In genomic region chr11:75536786-75537629, GRCh38 we compare ENCODE assay signal across 8 cellular contexts. TPM values are rescaled to one million over a fixed set of nuclear protein-coding genes. Genes with fewer than 3 reads are reported as not detected.
DNase-seq lines count a peak whose midpoint lies in the region; ATAC-seq and TF ChIP-seq lines count a peak whose summit lies in the region.

No MANE protein-coding gene starts in this region.

- peak overlapping the region; percentile 31 for H3K27ac Mint-ChIP-seq in activated T-cell treated with anti-CD3 and anti-CD28 coated beads, Interleukin-2, amount 50 U/mL, for 72 hours

- intact Hi-C loops in ovary (cut with DNase I): no loop called here

- peak; percentile 91 for ATAC-seq in GM21529 (IDR thresholded peaks at IDR 0.05; ENCODE audit: unreplicated experiment)
- peak; percentile 96 for ATAC-seq in activated T-cell treated with anti-CD3 and anti-CD28 coated beads, Interleukin-2, amount 50 U/mL, for 72 hours (replicated peaks in 1 of 2)

- no peaks in the 10 kb centered on the region for H3K36me3 ChIP-seq in ovary

- H3K9me3 Mint-ChIP-seq in activated T-cell treated with anti-CD3 and anti-CD28 coated beads, Interleukin-2, amount 50 U/mL, for 72 hours: no peaks in the 10 kb centered on the region

- TF ChIP-seq CTCF in GM12875 (IDR thresholded peaks at IDR 0.05; ENCODE audit: borderline replicate concordance, insufficient read depth, low read depth, low read length): 0 out of 2 replicates have a peak, but pooled peaks have one; percentile 20
- no peak for TF ChIP-seq CTCF in ovary (IDR thresholded peaks at IDR 0.05)

- peaks cover 36% of the 10 kb centered on the region for H3K4me1 Mint-ChIP-seq in activated T-cell treated with anti-CD3 and anti-CD28 coated beads, Interleukin-2, amount 50 U/mL, for 72 hours (ENCODE audit: low read depth)

- no peaks in the 10 kb centered on the region for H3K27me3 ChIP-seq in ovary

- 88% methylated on average over 13 of the region's 13 CpGs for WGBS in ovary, 3 donors

- peak; percentile 20 for DNase-seq in LHCN-M2 (ENCODE audit: low read depth)
- peak; percentile 71 to 78 for DNase-seq in activated T-cell treated with anti-CD3 and anti-CD28 coated beads, Interleukin-2, amount 50 U/mL, for 72 hours
- DNase-seq in stimulated activated CD8-positive, alpha-beta memory T cell treated with anti-CD3 and anti-CD28 coated beads, Interleukin-4, amount 100 ng/mL, for 24 hours (ENCODE audit: low read depth): peak; percentile 44
- no peak for DNase-seq in globus pallidus (ENCODE audit: low spot score)
- DNase-seq in ovary: no peak
- no peak for DNase-seq in hepatic stellate cell (ENCODE audit: low spot score)

- no peak overlapping the region for H3K27ac ChIP-seq in ovary

- TF ChIP-seq POLR2A in ovary (IDR thresholded peaks at IDR 0.05): no peak

- H3K4me1 ChIP-seq in ovary (ENCODE audit: insufficient read depth): peaks cover 21% of the 10 kb centered on the region

- H3K4me3 Mint-ChIP-seq in activated T-cell treated with anti-CD3 and anti-CD28 coated beads, Interleukin-2, amount 50 U/mL, for 72 hours: peak overlapping the region; percentile 3 to 33

- no peak for TF ChIP-seq EP300 in ovary (IDR thresholded peaks at IDR 0.05)

- H3K4me3 ChIP-seq in GM12875 (ENCODE audit: low read depth, low read length): peak overlapping the region; percentile 12
- no peak overlapping the region for H3K4me3 ChIP-seq in ovary

- no peaks in the 10 kb centered on the region for H3K9me3 ChIP-seq in ovary

- H3K36me3 Mint-ChIP-seq in activated T-cell treated with anti-CD3 and anti-CD28 coated beads, Interleukin-2, amount 50 U/mL, for 72 hours (ENCODE audit: insufficient read depth in 2 of 2): no peaks in the 10 kb centered on the region

- H3K27me3 Mint-ChIP-seq in activated T-cell treated with anti-CD3 and anti-CD28 coated beads, Interleukin-2, amount 50 U/mL, for 72 hours (ENCODE audit: low read depth): peaks cover 7% of the 10 kb centered on the region

RNA-seq across cellular contexts. Expression of gene GDPD5, which starts 11.3 kb away (rescaled TPM):
- total RNA-seq in LHCN-M2 (2014; rRNA removed): 1.3 and 1.6 TPM in 2 replicates
- polyA plus RNA-seq in LHCN-M2 (2012): 7.8 TPM
- 10 to 100 TPM; 16.9 to 29.5 TPM for total RNA-seq in activated T-cell treated with anti-CD3 and anti-CD28 coated beads, Interleukin-2, amount 50 U/mL, for 72 hours
- total RNA-seq in ovary: 10 to 100 TPM in 2 of 7 donors, 1 to 10 TPM in 5; 3.8 to 15.8 (median 8.4) TPM
- 1 to 10 TPM; 5.5 to 6.3 TPM for polyA plus RNA-seq in ovary

RNA-seq across cellular contexts. Expression of gene SERPINH1, which starts 25.0 kb away (rescaled TPM):
- 419 and 495 TPM in 2 replicates for total RNA-seq in LHCN-M2 (2014; rRNA removed)
- 383 TPM for polyA plus RNA-seq in LHCN-M2 (2012)
- 10 to 100 TPM; 17.3 to 20.4 TPM for total RNA-seq in activated T-cell treated with anti-CD3 and anti-CD28 coated beads, Interleukin-2, amount 50 U/mL, for 72 hours
- total RNA-seq in ovary: 100 to 1,000 TPM; 122 to 289 (median 188) TPM
- polyA plus RNA-seq in ovary: 100 to 1,000 TPM; 155 to 163 TPM

Comparison
In these comparisons a context has a peak if more than half of its experiments do, and no peak if none do; other contexts are left out.
1. DNase-seq: peak in LHCN-M2 (single experiment), activated T-cell treated with anti-CD3 and anti-CD28 coated beads, Interleukin-2, amount 50 U/mL, for 72 hours (2 of 2) and stimulated activated CD8-positive, alpha-beta memory T cell treated with anti-CD3 and anti-CD28 coated beads, Interleukin-4, amount 100 ng/mL, for 24 hours (single experiment); none in globus pallidus (single experiment), ovary (0 of 5) and hepatic stellate cell (single experiment).
2. RNA of gene SERPINH1, which starts 25.0 kb away (total RNA-seq): 419 to 495 TPM in LHCN-M2 and 122 to 289 TPM in ovary; 17.3 to 20.4 TPM in activated T-cell treated with anti-CD3 and anti-CD28 coated beads, Interleukin-2, amount 50 U/mL, for 72 hours; every median in the first group is over 4 times any median in the second.